ENCODE assay signal across 9 cellular contexts in genomic region chr7:2530076-2530967, GRCh38. TPM values are rescaled to one million over a fixed set of nuclear protein-coding genes. Genes with fewer than 3 reads are reported as not detected.
DNase-seq lines count a peak whose midpoint lies in the region; ATAC-seq, FAIRE-seq and TF ChIP-seq lines count a peak whose summit lies in the region.
"Had no signal": no experiment of that assay in that cellular context is flagged by ENCODE, and none has a peak within 500 bp of the region (broad histone marks: within the 10 kb centered on the region; RNA-seq: fewer than 3 reads in every experiment).

No MANE protein-coding gene starts in this region.

- H3K9ac ChIP-seq in astrocyte (ENCODE audit: low read length) (peak overlapping the region; percentile 62), mucosa of rectum (ENCODE audit: low read depth in 1 of 2, low read length in 2 of 2) (peak overlapping the region in 1 of 2 donors; percentile 39)

- peak; percentile 29 for DNase-seq in EH (ENCODE audit: low read depth)
- peak; percentile 39 to 93 (median 74) for DNase-seq in T-helper 2 cell
- no peak for DNase-seq in astrocyte (ENCODE audit: low read depth)
- DNase-seq in upper lobe of left lung: peak; percentile 73 to 82
- no peak for DNase-seq in NCI-H1694 treated with DMSO at 0.1 percent for 48 hours (lab: John Stamatoyannopoulos, UW)
- no peak for DNase-seq in NCI-H2227 treated with DMSO at 0.1 percent for 48 hours (lab: John Stamatoyannopoulos, UW)

- TF ChIP-seq POLR2A in upper lobe of left lung (IDR thresholded peaks at IDR 0.05): no peak

- H3K27ac ChIP-seq in astrocyte (ENCODE audit: low read depth, low read length): peak overlapping the region; percentile 6
- H3K27ac ChIP-seq in mucosa of rectum (ENCODE audit: low read depth in 2 of 2, low read length in 2 of 2): peak overlapping the region; percentile 89 to 99
- H3K27ac ChIP-seq in upper lobe of left lung: peak overlapping the region; percentile 82 to 96 (median 86)

- H3K27me3 ChIP-seq in astrocyte (ENCODE audit: insufficient read depth, low read length): no peaks in the 10 kb centered on the region
- H3K27me3 ChIP-seq in mucosa of rectum (ENCODE audit: control insufficient read depth in 2 of 2, insufficient read depth in 2 of 2, low read length in 2 of 2): no peaks in the 10 kb centered on the region
- H3K27me3 ChIP-seq in upper lobe of left lung: no peaks in the 10 kb centered on the region

- H3K36me3 ChIP-seq in astrocyte (ENCODE audit: insufficient read depth, low read length) (peaks cover 4% of the 10 kb centered on the region), mucosa of rectum (ENCODE audit: control insufficient read depth in 2 of 2, insufficient read depth in 2 of 2, low read length in 2 of 2) (peaks cover 17 to 32% of the 10 kb centered on the region in 2 donors), upper lobe of left lung (peaks cover 0 to 26% (median 15%) of the 10 kb centered on the region in 4 donors)

- no peaks in the 10 kb centered on the region for H3K36me3 Mint-ChIP-seq in astrocyte (ENCODE audit: low read depth, unreplicated experiment)

- H2AFZ ChIP-seq in astrocyte (ENCODE audit: low read depth, low read length): no peak overlapping the region

- H3K4me3 Mint-ChIP-seq in astrocyte (ENCODE audit: unreplicated experiment): no peak overlapping the region

- TF ChIP-seq EP300 in upper lobe of left lung (IDR thresholded peaks at IDR 0.05): no peak

- H3K27ac Mint-ChIP-seq in astrocyte (ENCODE audit: unreplicated experiment): peak overlapping the region; percentile 87

- peak overlapping the region; percentile 69 for H3K4me2 ChIP-seq in astrocyte (ENCODE audit: low read length)

- no peak for FAIRE-seq in astrocyte (lab: Jason Lieb, UNC)

- H3K27me3 Mint-ChIP-seq in astrocyte (ENCODE audit: low read depth, unreplicated experiment): no peaks in the 10 kb centered on the region

- H3K9me3 ChIP-seq in astrocyte (ENCODE audit: insufficient read depth, low read depth, low read length): no peaks in the 10 kb centered on the region
- H3K9me3 ChIP-seq in mucosa of rectum (ENCODE audit: control insufficient read depth in 2 of 2, low read length in 2 of 2): no peaks in the 10 kb centered on the region
- H3K9me3 ChIP-seq in upper lobe of left lung: no peaks in the 10 kb centered on the region

- no peaks in the 10 kb centered on the region for H3K9me3 Mint-ChIP-seq in astrocyte (ENCODE audit: unreplicated experiment)

- peaks cover 30% of the 10 kb centered on the region for H4K20me1 ChIP-seq in astrocyte (ENCODE audit: insufficient read depth, low read length)

- peak; percentile 40 for ATAC-seq in HG03354 (IDR thresholded peaks at IDR 0.05; ENCODE audit: poor library complexity, severe bottlenecking, unreplicated experiment)
- peak; percentile 61 to 70 for ATAC-seq in upper lobe of left lung (ENCODE audit: low FRiP score in 2 of 2)

- H3K4me1 ChIP-seq in astrocyte (ENCODE audit: insufficient read depth, low read length) (peaks cover 44% of the 10 kb centered on the region), mucosa of rectum (ENCODE audit: control insufficient read depth in 2 of 2, insufficient read depth in 2 of 2, low read length in 2 of 2) (peaks cover 53 to 59% of the 10 kb centered on the region in 2 donors), upper lobe of left lung (peaks cover 46 to 66% (median 65%) of the 10 kb centered on the region in 4 donors)

- WGBS in upper lobe of left lung, 2 donors: 50 to 79% methylated on average over 8 to 13 of the region's 16 CpGs

- peaks cover 15% of the 10 kb centered on the region for H3K4me1 Mint-ChIP-seq in astrocyte (ENCODE audit: low read depth, unreplicated experiment)

- H3K4me3 ChIP-seq in astrocyte (ENCODE audit: insufficient read depth, low read depth, low read length): no peak overlapping the region
- no peak overlapping the region for H3K4me3 ChIP-seq in mucosa of rectum (ENCODE audit: low read length in 2 of 2)
- peak overlapping the region in 1 of 4 donors; percentile 6 for H3K4me3 ChIP-seq in upper lobe of left lung

- H3K79me2 ChIP-seq in astrocyte (ENCODE audit: insufficient read depth, low read length): no peaks in the 10 kb centered on the region

- no peak for TF ChIP-seq CTCF in astrocyte (IDR thresholded peaks at IDR 0.05; ENCODE audit: insufficient read depth, low read depth, low read length)
- TF ChIP-seq CTCF in upper lobe of left lung (IDR thresholded peaks at IDR 0.05): no peak

RNA-seq across cellular contexts. Expression of gene LFNG, which starts 10.7 kb away (rescaled TPM):
- total RNA-seq in astrocyte (58.6 and 76.9 TPM in 2 replicates), upper lobe of left lung (10 to 100 TPM; 30.6 to 62.9 (median 45.2) TPM)

RNA-seq across cellular contexts. Expression of gene BRAT1, which starts 25.0 kb away (rescaled TPM):
- total RNA-seq in astrocyte: 18.7 and 19.7 TPM in 2 replicates
- total RNA-seq in upper lobe of left lung: 10 to 100 TPM; 23.9 to 68.3 (median 31.0) TPM

RNA-seq across cellular contexts. Expression of gene IQCE, which starts 28.5 kb away (rescaled TPM):
- total RNA-seq in astrocyte (13.1 and 13.8 TPM in 2 replicates), upper lobe of left lung (10 to 100 TPM; 18.0 to 51.3 (median 23.9) TPM)

RNA-seq across cellular contexts. Expression of gene GRIFIN, which starts 54.1 kb away (rescaled TPM):
- not detected in 2 replicates for total RNA-seq in astrocyte
- total RNA-seq in upper lobe of left lung: not detected
- total RNA-seq: fibroblast of villous mesenchyme had no signal

Comparison
In these comparisons a context has a peak if more than half of its experiments do, and no peak if none do; other contexts are left out.
1. DNase-seq: peak in EH (single experiment), T-helper 2 cell (5 of 5) and upper lobe of left lung (2 of 2); none in astrocyte (single experiment), NCI-H1694 treated with DMSO at 0.1 percent for 48 hours (single experiment) and NCI-H2227 treated with DMSO at 0.1 percent for 48 hours (single experiment).
2. H3K27ac ChIP-seq: peak in every context shown above with its lines; median percentile 94 in mucosa of rectum; 86 in upper lobe of left lung; 6 in astrocyte.